ENCODE assay signal across 8 cellular contexts in genomic region chr16:57091990-57092785, GRCh38. TPM values are rescaled to one million over a fixed set of nuclear protein-coding genes. Genes with fewer than 3 reads are reported as not detected.
DNase-seq lines count a peak whose midpoint lies in the region; ATAC-seq and TF ChIP-seq lines count a peak whose summit lies in the region.

Gene CPNE2 (plus strand): TSS chr16:57092583. CDS start chr16:57110743, 18,160 bp downstream.

- peak within 1 kb of the TSS; percentile 96 for H3K4me3 Mint-ChIP-seq in endothelial cell (ENCODE audit: unreplicated experiment)

- H3K18ac ChIP-seq in mesenchymal stem cell (ENCODE audit: low read depth in 1 of 2, low read length in 2 of 2): peak within 1 kb of the TSS; percentile 85 to 90

- H3K4me3 ChIP-seq in LNCaP clone FGC (ENCODE audit: low read depth, low read length) (peak within 1 kb of the TSS; percentile 54), mesenchymal stem cell (ENCODE audit: insufficient read depth in 1 of 2, low read depth in 1 of 2, low read length in 2 of 2) (peak within 1 kb of the TSS; percentile 76 to 86)

- WGBS in mesenchymal stem cell: under 1% methylated on average over 61 of the region's 99 CpGs

- peak; percentile 45 for ATAC-seq in GM19025 (IDR thresholded peaks at IDR 0.05; ENCODE audit: low read depth, unreplicated experiment)
- ATAC-seq in stimulated activated naive CD8-positive, alpha-beta T cell treated with anti-CD3 and anti-CD28 coated beads, Interleukin-15, Interleukin-2, amounts not matched to agents 100 U/mL and 50 U/mL, for 24 hours: peak; percentile 60
- no peak for ATAC-seq in HG03095 (IDR thresholded peaks at IDR 0.05; ENCODE audit: unreplicated experiment)

- H3K4me2 ChIP-seq in mesenchymal stem cell (ENCODE audit: low read length, poor library complexity, severe bottlenecking): peak within 1 kb of the TSS; percentile 88

- peak within 1 kb of the TSS; percentile 72 for H4K91ac ChIP-seq in mesenchymal stem cell (ENCODE audit: low read length)

- no peak within 1 kb of the TSS for H3K27ac ChIP-seq in mesenchymal stem cell (ENCODE audit: low read length, poor library complexity, severe bottlenecking)

- H4K8ac ChIP-seq in mesenchymal stem cell (ENCODE audit: low read length): peak within 1 kb of the TSS; percentile 19

- H2AK5ac ChIP-seq in mesenchymal stem cell (ENCODE audit: low read length, severe bottlenecking): no peak within 1 kb of the TSS

- H3K9me3 ChIP-seq in mesenchymal stem cell (ENCODE audit: control insufficient read depth, low read length): no peaks in the 10 kb centered on the region

- H2BK5ac ChIP-seq in mesenchymal stem cell (ENCODE audit: low read depth, low read length, poor library complexity, severe bottlenecking): no peak within 1 kb of the TSS

- peak within 1 kb of the TSS; percentile 51 to 70 for H3K4ac ChIP-seq in mesenchymal stem cell (ENCODE audit: low read depth in 1 of 2, low read length in 2 of 2)

- peaks cover 3% of the 10 kb centered on the region for H3K36me3 Mint-ChIP-seq in endothelial cell (ENCODE audit: low read depth, unreplicated experiment)

- peaks cover 16% of the 10 kb centered on the region for H3K4me1 ChIP-seq in mesenchymal stem cell (ENCODE audit: control insufficient read depth, insufficient read depth, low read depth, low read length)

- peak within 1 kb of the TSS; percentile 71 for H3K9ac ChIP-seq in mesenchymal stem cell (ENCODE audit: low read length)

- peaks cover 0 to 6% of the 10 kb centered on the region in 2 experiments for H3K27me3 ChIP-seq in mesenchymal stem cell (ENCODE audit: control insufficient read depth in 1 of 2, insufficient read depth in 1 of 2, low read length in 2 of 2)

- H2AFZ ChIP-seq in mesenchymal stem cell (ENCODE audit: low read depth, low read length): peak within 1 kb of the TSS; percentile 90

- no peaks in the 10 kb centered on the region for H3K36me3 ChIP-seq in mesenchymal stem cell (ENCODE audit: control insufficient read depth in 1 of 2, insufficient read depth in 2 of 2, low read depth in 1 of 2, low read length in 2 of 2)

- peak within 1 kb of the TSS in 1 of 2 experiments; percentile 80 for H2BK12ac ChIP-seq in mesenchymal stem cell (ENCODE audit: low read length in 2 of 2)

- peaks cover 22% of the 10 kb centered on the region for H3K79me1 ChIP-seq in mesenchymal stem cell (replicated peaks; ENCODE audit: low read length, poor library complexity, severe bottlenecking)

- peak within 1 kb of the TSS; percentile 64 for H2BK120ac ChIP-seq in mesenchymal stem cell (ENCODE audit: low read depth, low read length)

- H3K27me3 Mint-ChIP-seq in endothelial cell (ENCODE audit: unreplicated experiment): peaks cover 8% of the 10 kb centered on the region

- H3K14ac ChIP-seq in mesenchymal stem cell (ENCODE audit: low read length in 2 of 2): peak within 1 kb of the TSS in 1 of 2 experiments; percentile 37

- peaks cover 25% of the 10 kb centered on the region for H3K4me1 Mint-ChIP-seq in endothelial cell (ENCODE audit: unreplicated experiment)

- peak within 1 kb of the TSS in 1 of 2 experiments; percentile 34 for H3K23ac ChIP-seq in mesenchymal stem cell (ENCODE audit: low read length in 2 of 2)

- peak within 1 kb of the TSS; percentile 68 for H2BK15ac ChIP-seq in mesenchymal stem cell (ENCODE audit: low read depth, poor library complexity, severe bottlenecking)

- TF ChIP-seq CTCF in LNCaP clone FGC (IDR thresholded peaks at IDR 0.05; ENCODE audit: control insufficient read depth, extremely low read depth, insufficient read depth): peak; percentile 27; the same call in 1 of the 2 replicates
- TF ChIP-seq CTCF in endothelial cell (IDR thresholded peaks at IDR 0.05; ENCODE audit: unreplicated experiment): no peak

- no peaks in the 10 kb centered on the region for H3K9me3 Mint-ChIP-seq in endothelial cell (ENCODE audit: unreplicated experiment)

- peak in 12 of 14 donors; percentile 20 to 82 (median 64) for DNase-seq in C1 segment of cervical spinal cord (lab: John Stamatoyannopoulos, UW)
- no peak for DNase-seq in LNCaP clone FGC (ENCODE audit: low read depth)
- DNase-seq in activated CD4-positive, alpha-beta T cell treated with anti-CD3 and anti-CD28 coated beads, Interleukin-2, amount 50 U/mL, for 48 hours: peak; percentile 43 to 57
- peak; percentile 67 for DNase-seq in endothelial cell (ENCODE audit: low spot score)
- DNase-seq in mesenchymal stem cell: peak; percentile 70
- peak; percentile 59 for DNase-seq in stimulated activated naive CD8-positive, alpha-beta T cell treated with anti-CD3 and anti-CD28 coated beads, Interleukin-15, Interleukin-2, amounts not matched to agents 100 U/mL and 50 U/mL, for 24 hours

- peak within 1 kb of the TSS; percentile 48 for H3K27ac Mint-ChIP-seq in endothelial cell (ENCODE audit: unreplicated experiment)

RNA-seq across cellular contexts. Expression of gene CPNE2, which starts in this region (rescaled TPM):
- 145 TPM for total RNA-seq in endothelial cell (ENCODE audit: unreplicated experiment)
- 37.6 TPM for polyA plus RNA-seq in mesenchymal stem cell (2013, experiment 1 of 2)
- polyA plus RNA-seq in mesenchymal stem cell (2013, experiment 2 of 2): 39.4 TPM
